In genomic region chr1:38817267-38817957, GRCh38 we compare ENCODE assay signal across 9 cellular contexts. TPM values are rescaled to one million over a fixed set of nuclear protein-coding genes. Genes with fewer than 3 reads are reported as not detected.
DNase-seq lines count a peak whose midpoint lies in the region; TF ChIP-seq lines count a peak whose summit lies in the region.
"Had no signal": no experiment of that assay in that cellular context is flagged by ENCODE, and none has a peak within 500 bp of the region (broad histone marks: within the 10 kb centered on the region; RNA-seq: fewer than 3 reads in every experiment).

No MANE protein-coding gene starts in this region.

- H3K27ac Mint-ChIP-seq in glutamatergic neuron (ENCODE audit: unreplicated experiment) (no peak overlapping the region), neural progenitor cell (no peak overlapping the region)

- H3K9me3 Mint-ChIP-seq in glutamatergic neuron (ENCODE audit: unreplicated experiment) (peaks cover 4% of the 10 kb centered on the region), neural progenitor cell (peaks cover 11% of the 10 kb centered on the region)

- no peak overlapping the region for H3K4me3 ChIP-seq in BLaER1 treated with 17β-estradiol and CSF1 and Interleukin-3, amounts not matched to agents 10 nM and 100 nM
- H3K4me3 ChIP-seq in NT2/D1 (ENCODE audit: insufficient read length, low read depth) (peak overlapping the region; percentile 51), neural progenitor cell (peak overlapping the region; percentile 68), thyroid gland (replicated peaks in 1 of 3) (no peak overlapping the region)

- no peaks in the 10 kb centered on the region for H3K79me2 ChIP-seq in neural progenitor cell (ENCODE audit: low read depth)

- DNase-seq in NT2/D1 (ENCODE audit: low read depth, low spot score) (no peak), glutamatergic neuron (no peak), neural progenitor cell (ENCODE audit: low spot score) (no peak), NCI-H128 (lab: John Stamatoyannopoulos, UW; ENCODE audit: unreplicated experiment) (no peak), NCI-H187 treated with DMSO at 0.1 percent for 48 hours (lab: John Stamatoyannopoulos, UW) (no peak), thyroid gland (no peak)
- no peak for DNase-seq in stimulated activated CD4-positive, alpha-beta T cell treated with anti-CD3 and anti-CD28 coated beads, Interleukin-4, amount 100 ng/mL, for 1 hour

- no peak for TF ChIP-seq POLR2A in thyroid gland (IDR thresholded peaks at IDR 0.05)

- peaks cover 2% of the 10 kb centered on the region for H3K27me3 Mint-ChIP-seq in glutamatergic neuron (ENCODE audit: unreplicated experiment)
- peaks cover 14% of the 10 kb centered on the region for H3K27me3 Mint-ChIP-seq in neural progenitor cell (ENCODE audit: insufficient read depth, low read depth)

- 72 to 79% methylated on average over 16 to 18 of the region's 18 CpGs for WGBS in thyroid gland, 2 donors

- peaks cover 10 to 24% (median 18%) of the 10 kb centered on the region in 10 experiments; a peak in 15 of 20 replicates for H3K4me1 ChIP-seq in BLaER1 treated with 17β-estradiol and CSF1 and Interleukin-3, amounts not matched to agents 10 nM and 100 nM
- H3K4me1 ChIP-seq in NT2/D1 (ENCODE audit: insufficient read depth, insufficient read length) = peaks cover 9% of the 10 kb centered on the region
- H3K4me1 ChIP-seq in neural progenitor cell = peaks cover 21% of the 10 kb centered on the region
- peaks cover 5 to 11% of the 10 kb centered on the region in 2 donors for H3K4me1 ChIP-seq in thyroid gland

- H3K27ac ChIP-seq in BLaER1 treated with 17β-estradiol and CSF1 and Interleukin-3, amounts not matched to agents 10 nM and 100 nM = no peak overlapping the region
- H3K27ac ChIP-seq in neural progenitor cell (no peak overlapping the region), thyroid gland (no peak overlapping the region)
- H3K27ac ChIP-seq: pancreas had no signal

- H2AFZ ChIP-seq in neural progenitor cell (replicated peaks) = peak overlapping the region; percentile 100

- intact Hi-C loops in thyroid gland (cut with DNase I) = no loop called here

- H3K9me3 ChIP-seq in BLaER1 treated with 17β-estradiol and CSF1 and Interleukin-3, amounts not matched to agents 10 nM and 100 nM (replicated peaks in 1 of 11) = peaks cover 11 to 19% (median 14%) of the 10 kb centered on the region in 11 experiments; a peak in 21 of 22 replicates
- H3K9me3 ChIP-seq in NT2/D1 (ENCODE audit: insufficient read depth, low read length) (peaks cover 12% of the 10 kb centered on the region; the same call in 1 of the 2 replicates), neural progenitor cell (ENCODE audit: low read depth) (no peaks in the 10 kb centered on the region), thyroid gland (no peaks in the 10 kb centered on the region)
- H3K9me3 ChIP-seq: pancreas had no signal

- H3K27me3 ChIP-seq in BLaER1 treated with 17β-estradiol and CSF1 and Interleukin-3, amounts not matched to agents 10 nM and 100 nM = peaks cover 61 to 78% (median 71%) of the 10 kb centered on the region in 11 experiments
- peaks cover 34% of the 10 kb centered on the region for H3K27me3 ChIP-seq in NT2/D1 (ENCODE audit: insufficient read depth, insufficient read length)
- peaks cover 75% of the 10 kb centered on the region for H3K27me3 ChIP-seq in neural progenitor cell
- H3K27me3 ChIP-seq in thyroid gland = peaks cover 14% of the 10 kb centered on the region

- H3K4me3 Mint-ChIP-seq in glutamatergic neuron (ENCODE audit: unreplicated experiment) (peak overlapping the region; percentile 15), neural progenitor cell (peak overlapping the region; percentile 57)

- H3K36me3 Mint-ChIP-seq in glutamatergic neuron (ENCODE audit: unreplicated experiment) (no peaks in the 10 kb centered on the region), neural progenitor cell (no peaks in the 10 kb centered on the region)

- H3K4me1 Mint-ChIP-seq in glutamatergic neuron (ENCODE audit: low read depth, unreplicated experiment) (peaks cover 53% of the 10 kb centered on the region), neural progenitor cell (peaks cover 25% of the 10 kb centered on the region)

- H3F3A ChIP-seq in neural progenitor cell (ENCODE audit: low read depth) = no peaks in the 10 kb centered on the region

- TF ChIP-seq CTCF in glutamatergic neuron (IDR thresholded peaks at IDR 0.05; ENCODE audit: partially characterized antibody, unreplicated experiment) (no peak), neural progenitor cell (IDR thresholded peaks at IDR 0.05) (no peak), thyroid gland (IDR thresholded peaks at IDR 0.05) (no peak)

- peak overlapping the region in 8 of 11 experiments; percentile 64 to 90 (median 78); a peak in 9 of 22 replicates for H3K4me2 ChIP-seq in BLaER1 treated with 17β-estradiol and CSF1 and Interleukin-3, amounts not matched to agents 10 nM and 100 nM
- H3K4me2 ChIP-seq in neural progenitor cell = peak overlapping the region; percentile 86

- H3K9ac ChIP-seq in BLaER1 treated with 17β-estradiol and CSF1 and Interleukin-3, amounts not matched to agents 10 nM and 100 nM = no peak overlapping the region
- H3K9ac ChIP-seq in NT2/D1 (ENCODE audit: insufficient read length, low read depth) (peak overlapping the region; percentile 81), neural progenitor cell (no peak overlapping the region)

- H4K20me1 ChIP-seq in BLaER1 treated with 17β-estradiol and CSF1 and Interleukin-3, amounts not matched to agents 10 nM and 100 nM = no peaks in the 10 kb centered on the region; a peak in 1 of 22 replicates
- no peaks in the 10 kb centered on the region for H4K20me1 ChIP-seq in neural progenitor cell (ENCODE audit: low read depth)

- H3K36me3 ChIP-seq in BLaER1 treated with 17β-estradiol and CSF1 and Interleukin-3, amounts not matched to agents 10 nM and 100 nM = no peaks in the 10 kb centered on the region
- no peaks in the 10 kb centered on the region for H3K36me3 ChIP-seq in NT2/D1 (ENCODE audit: insufficient read depth, insufficient read length, low read length)
- H3K36me3 ChIP-seq in neural progenitor cell = no peaks in the 10 kb centered on the region
- H3K36me3 ChIP-seq in thyroid gland = no peaks in the 10 kb centered on the region
- H3K36me3 ChIP-seq: pancreas had no signal

RNA-seq across cellular contexts. Expression of gene RRAGC, which starts 42.2 kb away (rescaled TPM):
- total RNA-seq in glutamatergic neuron (ENCODE audit: unreplicated experiment) = 20.6 TPM
- total RNA-seq in neural progenitor cell (ENCODE audit: low replicate concordance) = 6.5 and 11.4 TPM in 2 replicates
- 10 to 100 TPM; 13.2 to 20.3 (median 15.7) TPM for total RNA-seq in thyroid gland

RNA-seq across cellular contexts. Expression of gene MYCBP, which starts 55.7 kb away (rescaled TPM):
- total RNA-seq in glutamatergic neuron (ENCODE audit: unreplicated experiment) = 6.6 TPM
- 32.7 and 36.5 TPM in 2 replicates for total RNA-seq in neural progenitor cell (ENCODE audit: low replicate concordance)
- total RNA-seq in thyroid gland = 10 to 100 TPM; 21.6 to 31.4 (median 24.0) TPM

Comparison
In these comparisons a context has a peak if more than half of its experiments do, and no peak if none do; other contexts are left out.
1. H3K4me3 ChIP-seq: peak in NT2/D1 (single experiment) and neural progenitor cell (single experiment); none in BLaER1 treated with 17β-estradiol and CSF1 and Interleukin-3, amounts not matched to agents 10 nM and 100 nM (0 of 10) and thyroid gland (0 of 3).